ENCODE assay signal across 26 cellular contexts in genomic region chr20:58613061-58613854, GRCh38.
"Had no signal": no experiment of that assay in that cellular context is flagged by ENCODE, and none has a peak within 500 bp of the region (broad histone marks: within the 10 kb centered on the region; RNA-seq: fewer than 3 reads in every experiment).

No MANE protein-coding gene starts in this region.

- H3K27ac ChIP-seq: adrenal gland, gastroesophageal sphincter, hepatocyte, neural progenitor cell, parathyroid adenoma, psoas muscle, sigmoid colon, uterus had no signal

- H3K36me3 ChIP-seq: adrenal gland, gastroesophageal sphincter, neural progenitor cell, sigmoid colon, suprapubic skin, uterus had no signal

- DNase-seq: activated CD4-positive, alpha-beta T cell treated with anti-CD3 and anti-CD28 coated beads for 4 hours; activated CD4-positive, alpha-beta T cell treated with anti-CD3 and anti-CD28 coated beads, Interleukin-2, amount 50 U/mL, for 4 hours; activated CD4-positive, CD25-positive, alpha-beta regulatory T cell; activated effector memory CD4-positive, alpha-beta T cell treated with Interleukin-2 at 50 U/mL for 16 hours; activated naive CD4-positive, alpha-beta T cell treated with Interleukin-2 at 50 U/mL for 16 hours; adrenal gland; effector memory CD4-positive, alpha-beta T cell; islet precursor cell; left ventricle myocardium superior; occipital lobe; sigmoid colon; small intestine; stimulated activated CD4-positive, alpha-beta T cell treated with anti-CD3 and anti-CD28 coated beads, Interleukin-1b, Interleukin-23, amount 100 ng/mL, for 48 hours; stimulated activated CD4-positive, alpha-beta T cell treated with anti-CD3 and anti-CD28 coated beads, Interleukin-4, amount 100 ng/mL, for 4 hours; stimulated activated CD8-positive, alpha-beta memory T cell treated with anti-CD3 and anti-CD28 coated beads, Interleukin-4, amount 100 ng/mL, for 48 hours; uterus had no signal

- ATAC-seq: gastroesophageal sphincter; naive thymus-derived CD8-positive, alpha-beta T cell; psoas muscle; stimulated activated memory B cell treated with anti-CD40 and anti-IgM and Interleukin-4, amounts not matched to agents 10 μg/mL and 1 μg/mL and 100 μg/mL, for 72 hours had no signal

- H3K27me3 ChIP-seq: adrenal gland, dorsolateral prefrontal cortex, gastroesophageal sphincter, hepatocyte, neural progenitor cell, sigmoid colon, suprapubic skin, uterus had no signal

- H3K4me1 ChIP-seq: neural progenitor cell, parathyroid adenoma, psoas muscle, uterus had no signal

- H3K9me3 ChIP-seq: adrenal gland, gastroesophageal sphincter, psoas muscle, sigmoid colon, suprapubic skin, uterus had no signal

- H3K4me3 ChIP-seq: adrenal gland, coronary artery, dorsolateral prefrontal cortex, gastroesophageal sphincter, hepatocyte, neural progenitor cell, psoas muscle, sigmoid colon, suprapubic skin, uterus had no signal

- H3K9ac ChIP-seq: neural progenitor cell, parathyroid adenoma had no signal
